Comparison of ENCODE assay signal across 1 cellular context in genomic region chr17:57243171-57243622, GRCh38.
TF ChIP-seq lines count a peak whose summit lies in the region.

No MANE protein-coding gene starts in this region.

TF ChIP-seq in HEK293, 187 proteins besides CTCF, POLR2A, EP300 and RAD21 (continued from another document):
- TF ChIP-seq RBAK (tag by site-specific recombination; IDR thresholded peaks at IDR 0.05): no peak
- no peak for TF ChIP-seq YY1 (tag by site-specific recombination; IDR thresholded peaks at IDR 0.05)
- no peak for TF ChIP-seq ZNF239 (tag by site-specific recombination; IDR thresholded peaks at IDR 0.05)
- TF ChIP-seq ZNF747 (tag by site-specific recombination; IDR thresholded peaks at IDR 0.05): no peak
- 0 out of 2 replicates have a peak, but pooled peaks have one; percentile 12 for TF ChIP-seq KLF8 (tag by site-specific recombination; IDR thresholded peaks at IDR 0.05)
- no peak for TF ChIP-seq ZNF10 (tag by site-specific recombination; IDR thresholded peaks at IDR 0.05)
- no peak for TF ChIP-seq ZFP37 (tag by site-specific recombination; IDR thresholded peaks at IDR 0.05)
- peak; percentile 37; the same call in 1 of the 2 replicates for TF ChIP-seq ZBTB20 (tag by site-specific recombination; IDR thresholded peaks at IDR 0.05)
- peak; percentile 78; the same call in 1 of the 2 replicates for TF ChIP-seq ZNF2 (tag by site-specific recombination; IDR thresholded peaks at IDR 0.05)
- no peak for TF ChIP-seq ZBTB7A (tag by site-specific recombination; IDR thresholded peaks at IDR 0.05; ENCODE audit: low read depth)
- no peak for TF ChIP-seq ZNF404 (tag by site-specific recombination; IDR thresholded peaks at IDR 0.05)
- TF ChIP-seq ZNF354C (tag by site-specific recombination; IDR thresholded peaks at IDR 0.05; ENCODE audit: borderline replicate concordance, low read depth): no peak
- TF ChIP-seq ZNF560 (tag by site-specific recombination; IDR thresholded peaks at IDR 0.05; ENCODE audit: borderline replicate concordance): no peak
- TF ChIP-seq ZNF600 (tag by site-specific recombination; IDR thresholded peaks at IDR 0.05): no peak
- no peak for TF ChIP-seq ZNF175 (tag by site-specific recombination; IDR thresholded peaks at IDR 0.05)
- no peak for TF ChIP-seq ZNF677 (tag by site-specific recombination; IDR thresholded peaks at IDR 0.05)
- TF ChIP-seq ZNF549 (tag by site-specific recombination; IDR thresholded peaks at IDR 0.05): no peak
- TF ChIP-seq SP3 (tag by site-specific recombination; IDR thresholded peaks at IDR 0.05): no peak
- no peak for TF ChIP-seq ZNF266 (tag by site-specific recombination; IDR thresholded peaks at IDR 0.05; ENCODE audit: low read depth)
- TF ChIP-seq KLF9 (tag by site-specific recombination; IDR thresholded peaks at IDR 0.05; ENCODE audit: low read depth): no peak
- TF ChIP-seq AEBP2 (tag by site-specific recombination; IDR thresholded peaks at IDR 0.05; ENCODE audit: borderline replicate concordance): no peak
- no peak for TF ChIP-seq ZNF704 (tag by site-specific recombination; IDR thresholded peaks at IDR 0.05)
- TF ChIP-seq ZSCAN30 (tag by site-specific recombination; IDR thresholded peaks at IDR 0.05): peak; percentile 87; the same call in 1 of the 2 replicates
- TF ChIP-seq SALL2 (tag by site-specific recombination; IDR thresholded peaks at IDR 0.05; ENCODE audit: borderline replicate concordance): no peak
- TF ChIP-seq, protein P1, sequence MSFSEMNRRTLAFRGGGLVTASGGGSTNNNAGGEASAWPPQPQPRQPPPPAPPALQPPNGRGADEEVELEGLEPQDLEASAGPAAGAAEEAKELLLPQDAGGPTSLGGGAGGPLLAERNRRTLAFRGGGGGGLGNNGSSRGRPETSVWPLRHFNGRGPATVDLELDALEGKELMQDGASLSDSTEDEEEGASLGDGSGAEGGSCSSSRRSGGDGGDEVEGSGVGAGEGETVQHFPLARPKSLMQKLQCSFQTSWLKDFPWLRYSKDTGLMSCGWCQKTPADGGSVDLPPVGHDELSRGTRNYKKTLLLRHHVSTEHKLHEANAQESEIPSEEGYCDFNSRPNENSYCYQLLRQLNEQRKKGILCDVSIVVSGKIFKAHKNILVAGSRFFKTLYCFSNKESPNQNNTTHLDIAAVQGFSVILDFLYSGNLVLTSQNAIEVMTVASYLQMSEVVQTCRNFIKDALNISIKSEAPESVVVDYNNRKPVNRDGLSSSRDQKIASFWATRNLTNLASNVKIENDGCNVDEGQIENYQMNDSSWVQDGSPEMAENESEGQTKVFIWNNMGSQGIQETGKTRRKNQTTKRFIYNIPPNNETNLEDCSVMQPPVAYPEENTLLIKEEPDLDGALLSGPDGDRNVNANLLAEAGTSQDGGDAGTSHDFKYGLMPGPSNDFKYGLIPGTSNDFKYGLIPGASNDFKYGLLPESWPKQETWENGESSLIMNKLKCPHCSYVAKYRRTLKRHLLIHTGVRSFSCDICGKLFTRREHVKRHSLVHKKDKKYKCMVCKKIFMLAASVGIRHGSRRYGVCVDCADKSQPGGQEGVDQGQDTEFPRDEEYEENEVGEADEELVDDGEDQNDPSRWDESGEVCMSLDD (tag by site-specific recombination; IDR thresholded peaks at IDR 0.05): peak; percentile 83
- TF ChIP-seq ZNF132 (tag by site-specific recombination; IDR thresholded peaks at IDR 0.05; ENCODE audit: borderline replicate concordance): no peak
- no peak for TF ChIP-seq GLI4 (tag by site-specific recombination; IDR thresholded peaks at IDR 0.05)
- no peak for TF ChIP-seq KLF7 (tag by site-specific recombination; IDR thresholded peaks at IDR 0.05; ENCODE audit: borderline replicate concordance)
- 0 out of 2 replicates have a peak, but pooled peaks have one; percentile 14 for TF ChIP-seq KLF17 (tag by site-specific recombination; IDR thresholded peaks at IDR 0.05)
- TF ChIP-seq ZNF626 (tag by site-specific recombination; IDR thresholded peaks at IDR 0.05): no peak
- no peak for TF ChIP-seq ZNF341 (tag by site-specific recombination; IDR thresholded peaks at IDR 0.05; ENCODE audit: low read depth)
- no peak for TF ChIP-seq ZNF18 (tag by site-specific recombination; IDR thresholded peaks at IDR 0.05)
- no peak for TF ChIP-seq PRDM1 (tag by site-specific recombination; IDR thresholded peaks at IDR 0.05)
- no peak for TF ChIP-seq ZNF510 (tag by site-specific recombination; IDR thresholded peaks at IDR 0.05; ENCODE audit: insufficient replicate concordance)
- no peak for TF ChIP-seq ZNF501 (tag by site-specific recombination; IDR thresholded peaks at IDR 0.05)
- no peak for TF ChIP-seq ZNF423 (tag by site-specific recombination; IDR thresholded peaks at IDR 0.05)
- no peak for TF ChIP-seq ZNF530 (tag by site-specific recombination; IDR thresholded peaks at IDR 0.05; ENCODE audit: low read depth)
- no peak for TF ChIP-seq ZNF830 (tag by site-specific recombination; IDR thresholded peaks at IDR 0.05; ENCODE audit: low read depth)
- no peak for TF ChIP-seq ZNF416 (tag by site-specific recombination; IDR thresholded peaks at IDR 0.05)
- no peak for TF ChIP-seq ZNF174 (tag by site-specific recombination; IDR thresholded peaks at IDR 0.05)
- TF ChIP-seq ZXDB (tag by site-specific recombination; IDR thresholded peaks at IDR 0.05): 0 out of 2 replicates have a peak, but pooled peaks have one; percentile 20
- TF ChIP-seq ZNF701 (tag by site-specific recombination; IDR thresholded peaks at IDR 0.05): no peak
- peak; percentile 88 for TF ChIP-seq ZNF654 (tag by site-specific recombination; IDR thresholded peaks at IDR 0.05; ENCODE audit: low read depth)
- TF ChIP-seq ZNF658 (tag by site-specific recombination; IDR thresholded peaks at IDR 0.05): no peak
- TF ChIP-seq, protein P2, sequence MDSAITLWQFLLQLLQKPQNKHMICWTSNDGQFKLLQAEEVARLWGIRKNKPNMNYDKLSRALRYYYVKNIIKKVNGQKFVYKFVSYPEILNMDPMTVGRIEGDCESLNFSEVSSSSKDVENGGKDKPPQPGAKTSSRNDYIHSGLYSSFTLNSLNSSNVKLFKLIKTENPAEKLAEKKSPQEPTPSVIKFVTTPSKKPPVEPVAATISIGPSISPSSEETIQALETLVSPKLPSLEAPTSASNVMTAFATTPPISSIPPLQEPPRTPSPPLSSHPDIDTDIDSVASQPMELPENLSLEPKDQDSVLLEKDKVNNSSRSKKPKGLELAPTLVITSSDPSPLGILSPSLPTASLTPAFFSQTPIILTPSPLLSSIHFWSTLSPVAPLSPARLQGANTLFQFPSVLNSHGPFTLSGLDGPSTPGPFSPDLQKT (IDR thresholded peaks at IDR 0.05; ENCODE audit: borderline replicate concordance, low read depth, low read length): no peak
- peak; percentile 21; the same call in 1 of the 2 replicates for TF ChIP-seq ZNF394 (tag by site-specific recombination; IDR thresholded peaks at IDR 0.05; ENCODE audit: borderline replicate concordance)
- TF ChIP-seq OSR2 (tag by site-specific recombination; IDR thresholded peaks at IDR 0.05): no peak
- no peak for TF ChIP-seq ZNF48 (tag by site-specific recombination; IDR thresholded peaks at IDR 0.05)
- no peak for TF ChIP-seq ZNF521 (tag by site-specific recombination; IDR thresholded peaks at IDR 0.05)
- TF ChIP-seq, protein P3, sequence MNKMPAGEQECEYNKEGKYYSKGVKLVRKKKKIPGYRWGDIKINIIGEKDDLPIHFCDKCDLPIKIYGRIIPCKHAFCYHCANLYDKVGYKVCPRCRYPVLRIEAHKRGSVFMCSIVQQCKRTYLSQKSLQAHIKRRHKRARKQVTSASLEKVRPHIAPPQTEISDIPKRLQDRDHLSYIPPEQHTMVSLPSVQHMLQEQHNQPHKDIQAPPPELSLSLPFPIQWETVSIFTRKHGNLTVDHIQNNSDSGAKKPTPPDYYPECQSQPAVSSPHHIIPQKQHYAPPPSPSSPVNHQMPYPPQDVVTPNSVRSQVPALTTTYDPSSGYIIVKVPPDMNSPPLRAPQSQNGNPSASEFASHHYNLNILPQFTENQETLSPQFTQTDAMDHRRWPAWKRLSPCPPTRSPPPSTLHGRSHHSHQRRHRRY (tag by site-specific recombination; IDR thresholded peaks at IDR 0.05): no peak
- TF ChIP-seq, protein P4, sequence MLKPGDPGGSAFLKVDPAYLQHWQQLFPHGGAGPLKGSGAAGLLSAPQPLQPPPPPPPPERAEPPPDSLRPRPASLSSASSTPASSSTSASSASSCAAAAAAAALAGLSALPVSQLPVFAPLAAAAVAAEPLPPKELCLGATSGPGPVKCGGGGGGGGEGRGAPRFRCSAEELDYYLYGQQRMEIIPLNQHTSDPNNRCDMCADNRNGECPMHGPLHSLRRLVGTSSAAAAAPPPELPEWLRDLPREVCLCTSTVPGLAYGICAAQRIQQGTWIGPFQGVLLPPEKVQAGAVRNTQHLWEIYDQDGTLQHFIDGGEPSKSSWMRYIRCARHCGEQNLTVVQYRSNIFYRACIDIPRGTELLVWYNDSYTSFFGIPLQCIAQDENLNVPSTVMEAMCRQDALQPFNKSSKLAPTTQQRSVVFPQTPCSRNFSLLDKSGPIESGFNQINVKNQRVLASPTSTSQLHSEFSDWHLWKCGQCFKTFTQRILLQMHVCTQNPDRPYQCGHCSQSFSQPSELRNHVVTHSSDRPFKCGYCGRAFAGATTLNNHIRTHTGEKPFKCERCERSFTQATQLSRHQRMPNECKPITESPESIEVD (tag by site-specific recombination; IDR thresholded peaks at IDR 0.05): no peak
- TF ChIP-seq SP7 (tag by site-specific recombination; IDR thresholded peaks at IDR 0.05): peak; percentile 60
- no peak for TF ChIP-seq ZNF514 (tag by site-specific recombination; IDR thresholded peaks at IDR 0.05)
- no peak for TF ChIP-seq INSM2 (tag by site-specific recombination; IDR thresholded peaks at IDR 0.05)
- TF ChIP-seq ZNF221 (tag by site-specific recombination; IDR thresholded peaks at IDR 0.05; ENCODE audit: borderline replicate concordance): no peak
- no peak for TF ChIP-seq ZNF596 (tag by site-specific recombination; IDR thresholded peaks at IDR 0.05)
- TF ChIP-seq ZNF76 (tag by site-specific recombination; IDR thresholded peaks at IDR 0.05; ENCODE audit: borderline replicate concordance, low read depth): no peak
- no peak for TF ChIP-seq ZFHX2 (tag by site-specific recombination; conservative IDR thresholded peaks at IDR 0.05)
- TF ChIP-seq ZSCAN16 (tag by site-specific recombination; IDR thresholded peaks at IDR 0.05): no peak
TF ChIP-seq in HEK293: peak in this region for 13.
